2 cellular contexts compared by ENCODE assay signal in the genomic region with DNA sequence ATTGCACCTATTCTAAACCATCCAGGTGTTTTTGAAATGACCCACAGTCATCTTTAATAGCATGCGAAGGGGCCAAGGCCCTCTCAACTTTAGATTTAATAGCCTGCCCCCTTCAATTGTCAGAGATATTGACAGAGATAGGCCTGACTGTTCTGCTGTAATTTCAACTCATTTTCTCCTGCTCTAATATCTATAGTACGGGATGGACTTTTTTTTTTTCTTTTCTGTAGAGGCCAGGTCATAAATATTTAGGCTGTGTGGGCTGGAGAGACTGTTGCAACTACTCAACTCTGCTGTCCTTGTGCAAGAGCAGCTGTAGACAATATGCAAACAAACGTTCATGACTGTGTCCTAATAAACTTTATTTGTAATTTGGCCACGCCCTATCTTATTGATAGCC.
TF ChIP-seq lines count a peak whose summit lies in the region.

No MANE protein-coding gene starts in this region.

TF ChIP-seq in IMR-90, 13 proteins besides CTCF, POLR2A, EP300 and RAD21:
- TF ChIP-seq CEBPB (IDR thresholded peaks at IDR 0.05; ENCODE audit: low read depth, low read length), result peak; percentile 97
- TF ChIP-seq FOS (IDR thresholded peaks at IDR 0.05; ENCODE audit: low read depth, low read length), result 0 out of 2 replicates have a peak, but pooled peaks have one; percentile 35
- no peak for TF ChIP-seq MAFK (IDR thresholded peaks at IDR 0.05; ENCODE audit: low read depth, low read length)
- TF ChIP-seq RCOR1 (IDR thresholded peaks at IDR 0.05; ENCODE audit: insufficient replicate concordance, low read length), result no peak

TF ChIP-seq in HepG2, 621 proteins besides CTCF, POLR2A, EP300 and RAD21:
- TF ChIP-seq CEBPB (IDR thresholded peaks at IDR 0.05; ENCODE audit: borderline replicate concordance, low read depth, low read length), result peak; percentile 91
- no peak for TF ChIP-seq SOX13 (IDR thresholded peaks at IDR 0.05)
- 0 out of 4 replicates have a peak, but pooled peaks of 1 of the 2 experiments have one; percentile 12 for TF ChIP-seq SOX13 (CRISPR knock-in tag; conservative IDR thresholded peaks at IDR 0.05 in 1 of 2, IDR thresholded peaks at IDR 0.05 in 1 of 2)
- TF ChIP-seq, protein P1, sequence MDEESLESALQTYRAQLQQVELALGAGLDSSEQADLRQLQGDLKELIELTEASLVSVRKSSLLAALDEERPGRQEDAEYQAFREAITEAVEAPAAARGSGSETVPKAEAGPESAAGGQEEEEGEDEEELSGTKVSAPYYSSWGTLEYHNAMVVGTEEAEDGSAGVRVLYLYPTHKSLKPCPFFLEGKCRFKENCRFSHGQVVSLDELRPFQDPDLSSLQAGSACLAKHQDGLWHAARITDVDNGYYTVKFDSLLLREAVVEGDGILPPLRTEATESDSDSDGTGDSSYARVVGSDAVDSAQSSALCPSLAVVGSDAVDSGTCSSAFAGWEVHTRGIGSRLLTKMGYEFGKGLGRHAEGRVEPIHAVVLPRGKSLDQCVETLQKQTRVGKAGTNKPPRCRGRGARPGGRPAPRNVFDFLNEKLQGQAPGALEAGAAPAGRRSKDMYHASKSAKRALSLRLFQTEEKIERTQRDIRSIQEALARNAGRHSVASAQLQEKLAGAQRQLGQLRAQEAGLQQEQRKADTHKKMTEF (CRISPR knock-in tag; IDR thresholded peaks at IDR 0.05), result 0 out of 2 replicates have a peak, but pooled peaks have one; percentile 10
- no peak for TF ChIP-seq ZKSCAN5 (CRISPR knock-in tag; IDR thresholded peaks at IDR 0.05)
- 0 out of 2 replicates have a peak, but pooled peaks have one; percentile 7 for TF ChIP-seq ZNF670 (CRISPR knock-in tag; IDR thresholded peaks at IDR 0.05; ENCODE audit: borderline replicate concordance)
- TF ChIP-seq, protein P2, sequence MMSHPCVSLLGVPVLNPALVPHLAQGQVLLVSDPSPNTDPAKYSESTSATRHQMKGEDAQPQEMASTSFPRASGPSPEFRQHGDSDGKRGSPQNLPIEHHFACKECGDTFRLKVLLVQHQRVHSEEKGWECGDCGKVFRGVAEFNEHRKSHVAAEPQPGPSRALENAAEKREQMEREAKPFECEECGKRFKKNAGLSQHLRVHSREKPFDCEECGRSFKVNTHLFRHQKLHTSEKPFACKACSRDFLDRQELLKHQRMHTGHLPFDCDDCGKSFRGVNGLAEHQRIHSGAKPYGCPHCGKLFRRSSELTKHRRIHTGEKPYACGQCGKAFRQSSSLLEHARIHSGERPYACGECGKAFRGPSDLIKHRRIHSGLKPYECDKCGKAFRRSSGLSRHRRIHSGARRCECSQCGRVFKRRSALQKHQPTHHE (CRISPR knock-in tag; IDR thresholded peaks at IDR 0.05; ENCODE audit: borderline replicate concordance), result no peak
- 0 out of 2 replicates have a peak, but pooled peaks have one; percentile 21 for TF ChIP-seq FOXK1 (CRISPR knock-in tag; IDR thresholded peaks at IDR 0.05; ENCODE audit: borderline replicate concordance, low read depth)
- TF ChIP-seq FOXA1 (IDR thresholded peaks at IDR 0.05), result no peak
- TF ChIP-seq FOXA1 (CRISPR knock-in tag; IDR thresholded peaks at IDR 0.05), result peak; percentile 43; the same call in 1 of the 2 replicates
- peak; percentile 35 for TF ChIP-seq FOSL2 (CRISPR knock-in tag; IDR thresholded peaks at IDR 0.05)
- TF ChIP-seq, protein P3, sequence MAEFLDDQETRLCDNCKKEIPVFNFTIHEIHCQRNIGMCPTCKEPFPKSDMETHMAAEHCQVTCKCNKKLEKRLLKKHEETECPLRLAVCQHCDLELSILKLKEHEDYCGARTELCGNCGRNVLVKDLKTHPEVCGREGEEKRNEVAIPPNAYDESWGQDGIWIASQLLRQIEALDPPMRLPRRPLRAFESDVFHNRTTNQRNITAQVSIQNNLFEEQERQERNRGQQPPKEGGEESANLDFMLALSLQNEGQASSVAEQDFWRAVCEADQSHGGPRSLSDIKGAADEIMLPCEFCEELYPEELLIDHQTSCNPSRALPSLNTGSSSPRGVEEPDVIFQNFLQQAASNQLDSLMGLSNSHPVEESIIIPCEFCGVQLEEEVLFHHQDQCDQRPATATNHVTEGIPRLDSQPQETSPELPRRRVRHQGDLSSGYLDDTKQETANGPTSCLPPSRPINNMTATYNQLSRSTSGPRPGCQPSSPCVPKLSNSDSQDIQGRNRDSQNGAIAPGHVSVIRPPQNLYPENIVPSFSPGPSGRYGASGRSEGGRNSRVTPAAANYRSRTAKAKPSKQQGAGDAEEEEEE (CRISPR knock-in tag; IDR thresholded peaks at IDR 0.05; ENCODE audit: borderline replicate concordance), result 0 out of 2 replicates have a peak, but pooled peaks have one; percentile 17
- TF ChIP-seq, protein P4, sequence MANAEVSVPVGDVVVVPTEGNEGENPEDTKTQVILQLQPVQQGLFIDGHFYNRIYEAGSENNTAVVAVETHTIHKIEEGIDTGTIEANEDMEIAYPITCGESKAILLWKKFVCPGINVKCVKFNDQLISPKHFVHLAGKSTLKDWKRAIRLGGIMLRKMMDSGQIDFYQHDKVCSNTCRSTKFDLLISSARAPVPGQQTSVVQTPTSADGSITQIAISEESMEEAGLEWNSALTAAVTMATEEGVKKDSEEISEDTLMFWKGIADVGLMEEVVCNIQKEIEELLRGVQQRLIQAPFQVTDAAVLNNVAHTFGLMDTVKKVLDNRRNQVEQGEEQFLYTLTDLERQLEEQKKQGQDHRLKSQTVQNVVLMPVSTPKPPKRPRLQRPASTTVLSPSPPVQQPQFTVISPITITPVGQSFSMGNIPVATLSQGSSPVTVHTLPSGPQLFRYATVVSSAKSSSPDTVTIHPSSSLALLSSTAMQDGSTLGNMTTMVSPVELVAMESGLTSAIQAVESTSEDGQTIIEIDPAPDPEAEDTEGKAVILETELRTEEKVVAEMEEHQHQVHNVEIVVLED (CRISPR knock-in tag; IDR thresholded peaks at IDR 0.05; ENCODE audit: borderline replicate concordance), result no peak
- TF ChIP-seq, protein P5, sequence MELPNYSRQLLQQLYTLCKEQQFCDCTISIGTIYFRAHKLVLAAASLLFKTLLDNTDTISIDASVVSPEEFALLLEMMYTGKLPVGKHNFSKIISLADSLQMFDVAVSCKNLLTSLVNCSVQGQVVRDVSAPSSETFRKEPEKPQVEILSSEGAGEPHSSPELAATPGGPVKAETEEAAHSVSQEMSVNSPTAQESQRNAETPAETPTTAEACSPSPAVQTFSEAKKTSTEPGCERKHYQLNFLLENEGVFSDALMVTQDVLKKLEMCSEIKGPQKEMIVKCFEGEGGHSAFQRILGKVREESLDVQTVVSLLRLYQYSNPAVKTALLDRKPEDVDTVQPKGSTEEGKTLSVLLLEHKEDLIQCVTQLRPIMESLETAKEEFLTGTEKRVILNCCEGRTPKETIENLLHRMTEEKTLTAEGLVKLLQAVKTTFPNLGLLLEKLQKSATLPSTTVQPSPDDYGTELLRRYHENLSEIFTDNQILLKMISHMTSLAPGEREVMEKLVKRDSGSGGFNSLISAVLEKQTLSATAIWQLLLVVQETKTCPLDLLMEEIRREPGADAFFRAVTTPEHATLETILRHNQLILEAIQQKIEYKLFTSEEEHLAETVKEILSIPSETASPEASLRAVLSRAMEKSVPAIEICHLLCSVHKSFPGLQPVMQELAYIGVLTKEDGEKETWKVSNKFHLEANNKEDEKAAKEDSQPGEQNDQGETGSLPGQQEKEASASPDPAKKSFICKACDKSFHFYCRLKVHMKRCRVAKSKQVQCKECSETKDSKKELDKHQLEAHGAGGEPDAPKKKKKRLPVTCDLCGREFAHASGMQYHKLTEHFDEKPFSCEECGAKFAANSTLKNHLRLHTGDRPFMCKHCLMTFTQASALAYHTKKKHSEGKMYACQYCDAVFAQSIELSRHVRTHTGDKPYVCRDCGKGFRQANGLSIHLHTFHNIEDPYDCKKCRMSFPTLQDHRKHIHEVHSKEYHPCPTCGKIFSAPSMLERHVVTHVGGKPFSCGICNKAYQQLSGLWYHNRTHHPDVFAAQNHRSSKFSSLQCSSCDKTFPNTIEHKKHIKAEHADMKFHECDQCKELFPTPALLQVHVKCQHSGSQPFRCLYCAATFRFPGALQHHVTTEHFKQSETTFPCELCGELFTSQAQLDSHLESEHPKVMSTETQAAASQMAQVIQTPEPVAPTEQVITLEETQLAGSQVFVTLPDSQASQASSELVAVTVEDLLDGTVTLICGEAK (IDR thresholded peaks at IDR 0.05), result peak; percentile 28; the same call in 1 of the 2 replicates
- TF ChIP-seq, protein P5 (CRISPR knock-in tag; IDR thresholded peaks at IDR 0.05), result no peak
- TF ChIP-seq, protein P6, sequence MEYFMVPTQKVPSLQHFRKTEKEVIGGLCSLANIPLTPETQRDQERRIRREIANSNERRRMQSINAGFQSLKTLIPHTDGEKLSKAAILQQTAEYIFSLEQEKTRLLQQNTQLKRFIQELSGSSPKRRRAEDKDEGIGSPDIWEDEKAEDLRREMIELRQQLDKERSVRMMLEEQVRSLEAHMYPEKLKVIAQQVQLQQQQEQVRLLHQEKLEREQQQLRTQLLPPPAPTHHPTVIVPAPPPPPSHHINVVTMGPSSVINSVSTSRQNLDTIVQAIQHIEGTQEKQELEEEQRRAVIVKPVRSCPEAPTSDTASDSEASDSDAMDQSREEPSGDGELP (IDR thresholded peaks at IDR 0.05; ENCODE audit: borderline replicate concordance, low read depth), result peak; percentile 6; the same call in 1 of the 2 replicates
- no peak for TF ChIP-seq MTF2 (CRISPR knock-in tag; IDR thresholded peaks at IDR 0.05; ENCODE audit: borderline replicate concordance)
- TF ChIP-seq, protein P7, sequence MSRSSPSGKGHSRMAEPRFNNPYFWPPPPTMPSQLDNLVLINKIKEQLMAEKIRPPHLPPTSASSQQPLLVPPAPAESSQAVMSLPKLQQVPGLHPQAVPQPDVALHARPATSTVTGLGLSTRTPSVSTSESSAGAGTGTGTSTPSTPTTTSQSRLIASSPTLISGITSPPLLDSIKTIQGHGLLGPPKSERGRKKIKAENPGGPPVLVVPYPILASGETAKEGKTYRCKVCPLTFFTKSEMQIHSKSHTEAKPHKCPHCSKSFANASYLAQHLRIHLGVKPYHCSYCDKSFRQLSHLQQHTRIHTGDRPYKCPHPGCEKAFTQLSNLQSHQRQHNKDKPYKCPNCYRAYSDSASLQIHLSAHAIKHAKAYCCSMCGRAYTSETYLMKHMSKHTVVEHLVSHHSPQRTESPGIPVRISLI (CRISPR knock-in tag; IDR thresholded peaks at IDR 0.05; ENCODE audit: borderline replicate concordance), result no peak
- TF ChIP-seq FOXA3 (CRISPR knock-in tag; IDR thresholded peaks at IDR 0.05), result peak; percentile 22; the same call in 1 of the 2 replicates
- peak; percentile 58 for TF ChIP-seq CEBPG (CRISPR knock-in tag; IDR thresholded peaks at IDR 0.05)
